ENCODE assay signal across 15 cellular contexts in genomic region chr5:127586811-127587210, GRCh38.
DNase-seq lines count a peak whose midpoint lies in the region; ATAC-seq and FAIRE-seq lines count a peak whose summit lies in the region.
"Had no signal": no experiment of that assay in that cellular context is flagged by ENCODE, and none has a peak within 500 bp of the region (broad histone marks: within the 10 kb centered on the region; RNA-seq: fewer than 3 reads in every experiment).

No MANE protein-coding gene starts in this region.

- no peaks in the 10 kb centered on the region for H3K9me3 Mint-ChIP-seq in activated T-helper 17 cell treated with anti-CD3 and anti-CD28 coated beads, Interleukin-2, amount 50 U/mL, for 72 hours
- H3K9me3 Mint-ChIP-seq: CD4-positive, alpha-beta memory T cell had no signal

- peaks cover 3% of the 10 kb centered on the region for H3K27me3 Mint-ChIP-seq in activated T-helper 17 cell treated with anti-CD3 and anti-CD28 coated beads, Interleukin-2, amount 50 U/mL, for 72 hours

- no peak overlapping the region for H3K27ac Mint-ChIP-seq in activated T-helper 17 cell treated with anti-CD3 and anti-CD28 coated beads, Interleukin-2, amount 50 U/mL, for 72 hours
- H3K27ac Mint-ChIP-seq: CD4-positive, alpha-beta memory T cell had no signal

- ATAC-seq in GM18909 (IDR thresholded peaks at IDR 0.05; ENCODE audit: poor library complexity, unreplicated experiment) (peak; percentile 48), GM21528 (IDR thresholded peaks at IDR 0.05; ENCODE audit: low FRiP score, unreplicated experiment) (peak; percentile 49), HG03064 (IDR thresholded peaks at IDR 0.05; ENCODE audit: low read depth, unreplicated experiment) (peak; percentile 46)
- peak; percentile 49 for ATAC-seq in activated T-helper 17 cell treated with anti-CD3 and anti-CD28 coated beads, Interleukin-2, amount 50 U/mL, for 72 hours (replicated peaks)

- H3K4me3 Mint-ChIP-seq in activated T-helper 17 cell treated with anti-CD3 and anti-CD28 coated beads, Interleukin-2, amount 50 U/mL, for 72 hours = no peak overlapping the region
- H3K4me3 Mint-ChIP-seq: CD4-positive, alpha-beta memory T cell had no signal

- no peak for DNase-seq in NCI-H2171 treated with DMSO at 0.1 percent for 48 hours (lab: John Stamatoyannopoulos, UW)
- DNase-seq in GM19239 (ENCODE audit: insufficient read length, low spot score) = no peak
- no peak for DNase-seq in globus pallidus (ENCODE audit: low spot score)
- DNase-seq in amniotic stem cell (lab: John Stamatoyannopoulos, UW) = no peak
- DNase-seq: adrenal gland; CD4-positive, alpha-beta memory T cell; effector CD4-positive, alpha-beta T cell; lower lobe of right lung; NCI-H1417; pancreas; stimulated activated CD4-positive, alpha-beta T cell treated with anti-CD3 and anti-CD28 coated beads, Interleukin-2, amount 100 ng/mL, for 48 hours had no signal

- H3K36me3 Mint-ChIP-seq in activated T-helper 17 cell treated with anti-CD3 and anti-CD28 coated beads, Interleukin-2, amount 50 U/mL, for 72 hours (ENCODE audit: low read depth) = no peaks in the 10 kb centered on the region
- H3K36me3 Mint-ChIP-seq: CD4-positive, alpha-beta memory T cell had no signal

- no peaks in the 10 kb centered on the region for H3K4me1 Mint-ChIP-seq in activated T-helper 17 cell treated with anti-CD3 and anti-CD28 coated beads, Interleukin-2, amount 50 U/mL, for 72 hours

- FAIRE-seq in GM19239 (lab: Jason Lieb, UNC) = no peak
- FAIRE-seq: pancreas had no signal
